Comparison of ENCODE assay signal across 9 cellular contexts in genomic region chr6:108650781-108651180, GRCh38.
DNase-seq lines count a peak whose midpoint lies in the region; ATAC-seq, FAIRE-seq and TF ChIP-seq lines count a peak whose summit lies in the region.
"Had no signal": no experiment of that assay in that cellular context is flagged by ENCODE, and none has a peak within 500 bp of the region (broad histone marks: within the 10 kb centered on the region; RNA-seq: fewer than 3 reads in every experiment).

No MANE protein-coding gene starts in this region.

- H3K36me3 ChIP-seq in SJCRH30 = no peaks in the 10 kb centered on the region

- no peak overlapping the region for H3K4me3 Mint-ChIP-seq in stimulated activated memory B cell treated with anti-CD40 and anti-IgM and Interleukin-4, amounts not matched to agents 10 μg/mL and 1 μg/mL and 100 μg/mL, for 72 hours
- H3K4me3 Mint-ChIP-seq: activated CD4-positive, alpha-beta memory T cell treated with anti-CD3 and anti-CD28 coated beads for 36 hours had no signal

- H3K27me3 Mint-ChIP-seq in stimulated activated memory B cell treated with anti-CD40 and anti-IgM and Interleukin-4, amounts not matched to agents 10 μg/mL and 1 μg/mL and 100 μg/mL, for 72 hours = no peaks in the 10 kb centered on the region
- H3K27me3 Mint-ChIP-seq: activated CD4-positive, alpha-beta memory T cell treated with anti-CD3 and anti-CD28 coated beads for 36 hours had no signal

- DNase-seq in HL-60 (ENCODE audit: low read depth in 1 of 2, low spot score in 1 of 2) (peak; percentile 57 to 60), SIG-M5 treated with dmso at 0.1 percent for 504 hours (lab: John Stamatoyannopoulos, UW; ENCODE audit: unreplicated experiment) (peak; percentile 79), fibroblast of pulmonary artery (ENCODE audit: low read depth) (peak; percentile 71), NCI-H82 (lab: John Stamatoyannopoulos, UW) (no peak), D721Med (ENCODE audit: insufficient read length, low spot score) (no peak), hippocampal formation (lab: John Stamatoyannopoulos, UW) (no peak), SJCRH30 (no peak)
- DNase-seq: activated CD4-positive, alpha-beta memory T cell treated with anti-CD3 and anti-CD28 coated beads for 36 hours had no signal

- H3K4me1 ChIP-seq in SJCRH30 = peaks cover 41% of the 10 kb centered on the region

- no peak overlapping the region for H3K27ac Mint-ChIP-seq in stimulated activated memory B cell treated with anti-CD40 and anti-IgM and Interleukin-4, amounts not matched to agents 10 μg/mL and 1 μg/mL and 100 μg/mL, for 72 hours
- H3K27ac Mint-ChIP-seq: activated CD4-positive, alpha-beta memory T cell treated with anti-CD3 and anti-CD28 coated beads for 36 hours had no signal

- H3K9me3 Mint-ChIP-seq in stimulated activated memory B cell treated with anti-CD40 and anti-IgM and Interleukin-4, amounts not matched to agents 10 μg/mL and 1 μg/mL and 100 μg/mL, for 72 hours = no peaks in the 10 kb centered on the region
- H3K9me3 Mint-ChIP-seq: activated CD4-positive, alpha-beta memory T cell treated with anti-CD3 and anti-CD28 coated beads for 36 hours had no signal

- no peak for FAIRE-seq in D721Med (lab: Jason Lieb, UNC)

- H3K4me1 Mint-ChIP-seq in stimulated activated memory B cell treated with anti-CD40 and anti-IgM and Interleukin-4, amounts not matched to agents 10 μg/mL and 1 μg/mL and 100 μg/mL, for 72 hours = peaks cover 36% of the 10 kb centered on the region

- H3K4me3 ChIP-seq in HL-60 (replicated peaks; ENCODE audit: insufficient read depth, low read length) (no peak overlapping the region), fibroblast of pulmonary artery (replicated peaks; ENCODE audit: low read depth, low read length) (no peak overlapping the region), SJCRH30 (no peak overlapping the region)

- H3K9me3 ChIP-seq in SJCRH30 (replicated peaks) = no peaks in the 10 kb centered on the region

- no peaks in the 10 kb centered on the region for H3K27me3 ChIP-seq in HL-60 (ENCODE audit: insufficient read depth, poor library complexity, severe bottlenecking)
- no peaks in the 10 kb centered on the region for H3K27me3 ChIP-seq in SJCRH30

- H3K36me3 Mint-ChIP-seq in stimulated activated memory B cell treated with anti-CD40 and anti-IgM and Interleukin-4, amounts not matched to agents 10 μg/mL and 1 μg/mL and 100 μg/mL, for 72 hours = peaks cover 8% of the 10 kb centered on the region

- ATAC-seq in stimulated activated memory B cell treated with anti-CD40 and anti-IgM and Interleukin-4, amounts not matched to agents 10 μg/mL and 1 μg/mL and 100 μg/mL, for 72 hours = peak; percentile 66

- H3K27ac ChIP-seq in HL-60 (replicated peaks) (no peak overlapping the region), SJCRH30 (no peak overlapping the region)

- TF ChIP-seq CTCF in HL-60 (IDR thresholded peaks at IDR 0.05; ENCODE audit: insufficient read depth, low read length) = no peak
- TF ChIP-seq CTCF in fibroblast of pulmonary artery (IDR thresholded peaks at IDR 0.05; ENCODE audit: low read length, missing control alignments) = no peak
- no peak for TF ChIP-seq CTCF in D721Med (IDR thresholded peaks at IDR 0.05; ENCODE audit: insufficient read depth, missing control alignments)

Comparison
In these comparisons a context has a peak if more than half of its experiments do, and no peak if none do; other contexts are left out.
1. DNase-seq: peak in HL-60 (2 of 2), SIG-M5 treated with dmso at 0.1 percent for 504 hours (single experiment) and fibroblast of pulmonary artery (single experiment); none in NCI-H82 (single experiment), D721Med (single experiment), hippocampal formation (0 of 2) and SJCRH30 (0 of 2).